ENCODE assay signal across 9 cellular contexts in the genomic region with DNA sequence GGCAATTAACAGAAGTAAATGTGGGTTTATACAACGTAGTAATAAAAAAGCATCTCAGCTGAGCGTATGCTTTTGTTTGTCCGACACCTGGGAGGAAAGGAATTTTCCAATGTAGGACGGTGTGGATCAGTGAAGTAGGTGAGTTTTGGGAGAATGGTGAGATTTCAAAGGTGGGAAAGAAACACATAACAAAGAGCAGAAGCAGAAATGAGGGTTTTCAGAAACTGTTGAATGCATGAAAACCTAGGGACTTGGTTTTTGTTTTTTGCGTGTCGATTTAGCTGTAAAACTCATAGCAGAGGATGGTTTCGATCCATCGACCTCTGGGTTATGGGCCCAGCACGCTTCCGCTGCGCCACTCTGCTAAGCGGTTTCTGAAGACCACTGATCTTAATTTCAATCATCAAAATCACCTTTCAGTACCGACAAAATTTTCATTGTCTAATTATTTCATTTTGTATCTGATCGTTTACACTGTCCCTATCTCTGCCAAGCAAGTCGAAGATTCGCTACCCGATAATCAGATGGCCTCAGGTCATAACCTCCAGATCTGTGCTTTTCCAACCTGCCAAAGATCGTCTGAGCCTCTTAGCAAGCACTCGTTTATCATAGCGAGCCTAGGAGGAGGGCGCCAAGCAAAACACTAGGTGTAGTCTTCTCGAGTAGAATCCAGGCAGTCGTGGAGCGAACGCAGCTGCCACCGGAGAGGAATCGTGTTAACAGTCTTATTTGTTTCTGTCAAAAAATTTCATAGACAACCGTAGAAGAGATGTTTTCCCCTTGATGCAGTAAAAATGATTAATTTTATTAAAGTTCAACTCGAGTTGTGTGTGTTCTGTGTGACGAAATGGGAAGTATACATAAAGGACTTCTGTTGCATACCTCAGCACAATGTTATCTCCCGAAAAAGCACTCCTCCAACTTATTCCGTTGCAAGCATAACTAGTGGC. TPM values are rescaled to one million over a fixed set of nuclear protein-coding genes. Genes with fewer than 3 reads are reported as not detected.
A peak's percentile ranks its signal among the peaks of the same experiment; 100 is the strongest.
DNase-seq lines count a peak whose midpoint lies in the region; ATAC-seq and TF ChIP-seq lines count a peak whose summit lies in the region.
"Had no signal": no experiment of that assay in that cellular context is flagged by ENCODE, and none has a peak within 500 bp of the region (broad histone marks: within the 10 kb centered on the region; RNA-seq: fewer than 3 reads in every experiment).

No MANE protein-coding gene starts in this region.

- no peak overlapping the region for H3K27ac ChIP-seq in left ventricle myocardium inferior (replicated peaks)
- H3K27ac ChIP-seq in right atrium auricular region, result no peak overlapping the region

- no peaks in the 10 kb centered on the region for H3K36me3 ChIP-seq in left ventricle myocardium inferior
- no peaks in the 10 kb centered on the region for H3K36me3 ChIP-seq in right atrium auricular region

- H3K27me3 ChIP-seq in left ventricle myocardium inferior (ENCODE audit: low read depth) (peaks cover 73% of the 10 kb centered on the region), right atrium auricular region (no peaks in the 10 kb centered on the region)

- peak overlapping the region; percentile 46 for H3K4me3 ChIP-seq in left ventricle myocardium inferior
- H3K4me3 ChIP-seq in right atrium auricular region, result peak overlapping the region in 1 of 2 donors; percentile 20

- H3K9me3 ChIP-seq in left ventricle myocardium inferior (replicated peaks) (peaks cover 9% of the 10 kb centered on the region), right atrium auricular region (peaks cover 0 to 3% of the 10 kb centered on the region in 2 donors)

- intact Hi-C loops in left ventricle myocardium inferior (cut with micrococcal nuclease), result no loop called here

- no peak for ATAC-seq in GM21786 (IDR thresholded peaks at IDR 0.05; ENCODE audit: unreplicated experiment)

- TF ChIP-seq CTCF in left ventricle myocardium inferior (IDR thresholded peaks at IDR 0.05; ENCODE audit: borderline replicate concordance) (no peak), right atrium auricular region (IDR thresholded peaks at IDR 0.05) (no peak)

- peaks cover 5% of the 10 kb centered on the region for H3K4me1 ChIP-seq in left ventricle myocardium inferior
- H3K4me1 ChIP-seq in right atrium auricular region, result no peaks in the 10 kb centered on the region

- DNase-seq in left ventricle myocardium inferior (no peak), right atrium auricular region (ENCODE audit: low spot score) (no peak), NCI-H526 treated with DMSO at 0.1 percent for 48 hours (lab: John Stamatoyannopoulos, UW) (peak; percentile 43), activated T-cell treated with anti-CD3 and anti-CD28 coated beads for 48 hours (ENCODE audit: low read depth) (peak; percentile 31), globus pallidus (ENCODE audit: low spot score) (peak; percentile 21), NK-92 (lab: John Stamatoyannopoulos, UW; ENCODE audit: unreplicated experiment) (no peak)
- peak; percentile 20 to 55 (median 25) for DNase-seq in stimulated activated CD4-positive, alpha-beta T cell treated with anti-CD3 and anti-CD28 coated beads, Interleukin-12 subunit alpha, Interleukin-12 subunit beta, amount 100 ng/mL, for 48 hours (ENCODE audit: low read depth in 2 of 3, low spot score in 1 of 3)

RNA-seq across cellular contexts. Expression of a gene that starts 20.9 kb away (rescaled TPM):
- total RNA-seq in left ventricle myocardium inferior, result not detected
- not detected for total RNA-seq in right atrium auricular region
- total RNA-seq: glomerular endothelial cell had no signal

RNA-seq across cellular contexts. Expression of a gene that starts 55.6 kb away (rescaled TPM):
- 1.3 TPM for total RNA-seq in left ventricle myocardium inferior
- total RNA-seq in right atrium auricular region, result 1 to 10 TPM in 1 of 2 donors, under 1 TPM in 1; 0.89 to 1.3 TPM

Comparison
In these comparisons a context has a peak if more than half of its experiments do, and no peak if none do; other contexts are left out.
1. DNase-seq: peak in NCI-H526 treated with DMSO at 0.1 percent for 48 hours (single experiment), activated T-cell treated with anti-CD3 and anti-CD28 coated beads for 48 hours (single experiment), globus pallidus (single experiment) and stimulated activated CD4-positive, alpha-beta T cell treated with anti-CD3 and anti-CD28 coated beads, Interleukin-12 subunit alpha, Interleukin-12 subunit beta, amount 100 ng/mL, for 48 hours (3 of 3); none in left ventricle myocardium inferior (single experiment), right atrium auricular region (single experiment) and NK-92 (single experiment).